In genomic region chr11:2077061-2077802, GRCh38 we compare ENCODE assay signal across 10 cellular contexts.
DNase-seq lines count a peak whose midpoint lies in the region; TF ChIP-seq lines count a peak whose summit lies in the region.
"Had no signal": no experiment of that assay in that cellular context is flagged by ENCODE, and none has a peak within 500 bp of the region (broad histone marks: within the 10 kb centered on the region; RNA-seq: fewer than 3 reads in every experiment).

No MANE protein-coding gene starts in this region.

- intact Hi-C loops in vagina (cut with DNase I), result no loop called here

- H3K79me2 ChIP-seq in SK-N-SH (ENCODE audit: insufficient read depth), result no peaks in the 10 kb centered on the region

- H3K27ac ChIP-seq in SK-N-SH (ENCODE audit: low read depth in 2 of 2, low read length in 1 of 2) (no peak overlapping the region), vagina (no peak overlapping the region)

- H3K36me3 ChIP-seq in SK-N-SH (replicated peaks in 1 of 2; ENCODE audit: control insufficient read depth in 1 of 2, insufficient read depth in 2 of 2, low read length in 1 of 2) (no peaks in the 10 kb centered on the region), vagina (no peaks in the 10 kb centered on the region)

- H4K20me1 ChIP-seq in SK-N-SH (ENCODE audit: insufficient read depth), result no peaks in the 10 kb centered on the region

- peak; percentile 30 for DNase-seq in stimulated activated CD4-positive, alpha-beta T cell treated with anti-CD3 and anti-CD28 coated beads, Interleukin-15, amount 100 ng/mL, for 48 hours (ENCODE audit: low read depth in 2 of 2)
- DNase-seq in stimulated activated CD4-positive, alpha-beta T cell treated with anti-CD3 and anti-CD28 coated beads, Interleukin-4, amount 100 ng/mL, for 4 hours, result no peak
- peak; percentile 47 to 58 for DNase-seq in activated T-cell treated with anti-CD3 and anti-CD28 coated beads, Interleukin-2, amount 50 U/mL, for 48 hours
- peak; percentile 63 for DNase-seq in fibroblast of villous mesenchyme (ENCODE audit: low read depth)
- DNase-seq in SK-N-SH, result no peak
- DNase-seq in vagina (ENCODE audit: extremely low spot score in 2 of 2), result no peak
- no peak for DNase-seq in NCI-H526 (lab: John Stamatoyannopoulos, UW)
- no peak for DNase-seq in DMS 273 treated with DMSO at 0.1 percent for 48 hours (lab: John Stamatoyannopoulos, UW)
- DNase-seq: activated gamma-delta T cell; NK-92 treated with Interleukin-12 subunit alpha and Interleukin-12 subunit beta, amount 100 ng/mL, for 24 hours had no signal

- H3K4me1 ChIP-seq in SK-N-SH (ENCODE audit: control insufficient read depth in 1 of 2, insufficient read depth in 2 of 2, low read depth in 1 of 2, low read length in 1 of 2), result peaks cover 0 to 3% of the 10 kb centered on the region in 2 experiments; a peak in 1 of 4 replicates
- H3K4me1 ChIP-seq in vagina, result no peaks in the 10 kb centered on the region

- TF ChIP-seq EP300 in SK-N-SH (IDR thresholded peaks at IDR 0.05; ENCODE audit: borderline replicate concordance in 1 of 2, low read depth in 1 of 2, low read length in 1 of 2), result no peak

- CTCF ChIA-PET in SK-N-SH (lab: Yijun Ruan, JAX), result interaction anchor here (1.0 to 1.4 kb wide), 4 partner anchors 43 to 182 kb away, joined by 3 to 7 read pairs (median 3); no protein-coding TSS in a partner anchor

- H3K4me3 ChIP-seq in fibroblast of villous mesenchyme (ENCODE audit: low read depth, low read length) (no peak overlapping the region), SK-N-SH (ENCODE audit: low read depth in 2 of 2, low read length in 1 of 2) (no peak overlapping the region), vagina (no peak overlapping the region)

- 16% methylated on average over 6 of the region's 6 CpGs for whole genome bisulfite sequencing in SK-N-SH (ENCODE audit: low lambda C conversion rate)

- H3K9me3 ChIP-seq in SK-N-SH (no peaks in the 10 kb centered on the region), vagina (no peaks in the 10 kb centered on the region)

- no peak for TF ChIP-seq RAD21 in SK-N-SH (IDR thresholded peaks at IDR 0.05; ENCODE audit: low read length)

- H3F3A ChIP-seq in SK-N-SH (replicated peaks; ENCODE audit: insufficient read depth), result no peaks in the 10 kb centered on the region

- no peak overlapping the region for H3K4me2 ChIP-seq in SK-N-SH

- TF ChIP-seq CTCF in fibroblast of villous mesenchyme (IDR thresholded peaks at IDR 0.05; ENCODE audit: insufficient read depth, low read depth, low read length), result no peak
- no peak for TF ChIP-seq CTCF in SK-N-SH (IDR thresholded peaks at IDR 0.05)
- no peak for TF ChIP-seq CTCF in vagina (IDR thresholded peaks at IDR 0.05)

- no peak for TF ChIP-seq POLR2A in vagina (IDR thresholded peaks at IDR 0.05)

- no peak overlapping the region for H3K9ac ChIP-seq in SK-N-SH

- POLR2A ChIA-PET in SK-N-SH (lab: Yijun Ruan, JAX), result no interaction called here

- no peaks in the 10 kb centered on the region for H3K9me2 ChIP-seq in SK-N-SH

- no peaks in the 10 kb centered on the region for H3K27me3 ChIP-seq in SK-N-SH (ENCODE audit: insufficient read depth)
- no peaks in the 10 kb centered on the region for H3K27me3 ChIP-seq in vagina

- no peak overlapping the region for H2AFZ ChIP-seq in SK-N-SH (ENCODE audit: low read depth)

TF ChIP-seq in SK-N-SH, 30 proteins besides CTCF, POLR2A, EP300 and RAD21:
- TF ChIP-seq RCOR1 (IDR thresholded peaks at IDR 0.05; ENCODE audit: low read length) (no peak), POLR2AphosphoS5 (IDR thresholded peaks at IDR 0.05; ENCODE audit: low read depth, low read length) (no peak), NRF1 (IDR thresholded peaks at IDR 0.05; ENCODE audit: low read depth, low read length) (no peak), FOXJ3 (CRISPR knock-in tag; IDR thresholded peaks at IDR 0.05) (no peak), USF2 (IDR thresholded peaks at IDR 0.05; ENCODE audit: borderline replicate concordance, low read depth, low read length) (no peak), ZBTB33 (IDR thresholded peaks at IDR 0.05; ENCODE audit: borderline replicate concordance, low read depth) (no peak), TCF12 (IDR thresholded peaks at IDR 0.05) (no peak)
TF ChIP-seq in SK-N-SH: peak in this region for 0.

Comparison
In these comparisons a context has a peak if more than half of its experiments do, and no peak if none do; other contexts are left out.
1. DNase-seq: peak in stimulated activated CD4-positive, alpha-beta T cell treated with anti-CD3 and anti-CD28 coated beads, Interleukin-15, amount 100 ng/mL, for 48 hours (2 of 2), activated T-cell treated with anti-CD3 and anti-CD28 coated beads, Interleukin-2, amount 50 U/mL, for 48 hours (2 of 2) and fibroblast of villous mesenchyme (single experiment); none in stimulated activated CD4-positive, alpha-beta T cell treated with anti-CD3 and anti-CD28 coated beads, Interleukin-4, amount 100 ng/mL, for 4 hours (0 of 2), SK-N-SH (single experiment), vagina (0 of 2), NCI-H526 (0 of 2) and DMS 273 treated with DMSO at 0.1 percent for 48 hours (single experiment).